23 cellular contexts compared by ENCODE assay signal in genomic region chr19:3614858-3615505, GRCh38. TPM values are rescaled to one million over a fixed set of nuclear protein-coding genes. Genes with fewer than 3 reads are reported as not detected.
A peak's percentile ranks its signal among the peaks of the same experiment; 100 is the strongest.
DNase-seq lines count a peak whose midpoint lies in the region; ATAC-seq, FAIRE-seq and TF ChIP-seq lines count a peak whose summit lies in the region.
"Had no signal": no experiment of that assay in that cellular context is flagged by ENCODE, and none has a peak within 500 bp of the region (broad histone marks: within the 10 kb centered on the region; RNA-seq: fewer than 3 reads in every experiment).

No MANE protein-coding gene starts in this region.

- no peak overlapping the region for H3K4me3 Mint-ChIP-seq in nephron progenitor cell
- H3K4me3 Mint-ChIP-seq in stimulated activated effector memory CD8-positive, alpha-beta T cell treated with anti-CD3 and anti-CD28 coated beads, Interleukin-12 subunit alpha, Interleukin-12 subunit beta, amount 100 ng/mL, for 72 hours = no peak overlapping the region
- H3K4me3 Mint-ChIP-seq: CD4-positive, CD25-positive, alpha-beta regulatory T cell; CD8-positive, alpha-beta memory T cell; GM23338 had no signal

- no peak overlapping the region for H2BK12ac ChIP-seq in H1 (ENCODE audit: low read depth, low read length)

- no peak overlapping the region for H4K91ac ChIP-seq in H1 (replicated peaks; ENCODE audit: insufficient read length, low read length)

- CTCF ChIA-PET in H1 (lab: Charles Lee; ENCODE audit: partially characterized antibody) = interaction anchor here (0.9 to 7.3 kb wide), 2 partner anchors 29 to 65 kb away, joined by 4 to 38 read pairs; partner anchors contain the start of gene GIPC3

- H3K79me2 ChIP-seq in H1 (ENCODE audit: control insufficient read depth in 1 of 2, insufficient read depth in 2 of 2, low read length in 2 of 2) = no peaks in the 10 kb centered on the region

- no peak overlapping the region for H3K14ac ChIP-seq in H1 (ENCODE audit: insufficient read length)

- H3K36me3 Mint-ChIP-seq in nephron progenitor cell (ENCODE audit: low read depth) = peaks cover 11% of the 10 kb centered on the region
- H3K36me3 Mint-ChIP-seq in stimulated activated effector memory CD8-positive, alpha-beta T cell treated with anti-CD3 and anti-CD28 coated beads, Interleukin-12 subunit alpha, Interleukin-12 subunit beta, amount 100 ng/mL, for 72 hours = peaks cover 28% of the 10 kb centered on the region

- no peaks in the 10 kb centered on the region for H3K27me3 Mint-ChIP-seq in nephron progenitor cell (ENCODE audit: low read depth, poor library complexity)
- H3K27me3 Mint-ChIP-seq: CD4-positive, CD25-positive, alpha-beta regulatory T cell; CD8-positive, alpha-beta memory T cell had no signal

- H3K4me1 ChIP-seq in RWPE2 (ENCODE audit: insufficient read depth, poor library complexity, severe bottlenecking) (no peaks in the 10 kb centered on the region), H1 (replicated peaks in 1 of 4; ENCODE audit: control insufficient read depth in 3 of 4, insufficient read depth in 4 of 4, low read length in 3 of 4) (peaks cover 0 to 3% (median under 1%) of the 10 kb centered on the region in 4 experiments; a peak in 3 of 7 replicates)
- H3K4me1 ChIP-seq: BE2C had no signal

- H4K8ac ChIP-seq in H1 (ENCODE audit: extremely low read depth, insufficient read depth, low read length) = peak overlapping the region; percentile 35; the same call in 1 of the 2 replicates

- H3K27ac ChIP-seq in RWPE2 (ENCODE audit: poor library complexity, severe bottlenecking) (no peak overlapping the region), H1 (ENCODE audit: low read depth, low read length) (no peak overlapping the region)

- TF ChIP-seq RAD21 in H1 (IDR thresholded peaks at IDR 0.05 in 1 of 2, conservative IDR thresholded peaks at IDR 0.05 in 1 of 2; ENCODE audit: low read depth in 2 of 2, low read length in 2 of 2) = no peak

- ATAC-seq in RWPE2 (ENCODE audit: low read depth) (no peak), GM18498 (IDR thresholded peaks at IDR 0.05; ENCODE audit: unreplicated experiment) (no peak), HG03139 (IDR thresholded peaks at IDR 0.05; ENCODE audit: unreplicated experiment) (no peak)
- no peak for ATAC-seq in stimulated activated effector memory CD8-positive, alpha-beta T cell treated with anti-CD3 and anti-CD28 coated beads, Interleukin-12 subunit alpha, Interleukin-12 subunit beta, amount 100 ng/mL, for 72 hours
- ATAC-seq: GM23338, HCT116 had no signal

- no peak overlapping the region for H2BK15ac ChIP-seq in H1 (ENCODE audit: low read length)

- no peak overlapping the region for H2AFZ ChIP-seq in H1 (ENCODE audit: low read length)
- H2AFZ ChIP-seq: GM23338 had no signal

- H3K4ac ChIP-seq in H1 (replicated peaks; ENCODE audit: insufficient read length, low read depth, low read length) = no peak overlapping the region

- H4K5ac ChIP-seq in H1 (ENCODE audit: insufficient read length, low read depth, low read length) = no peak overlapping the region

- H2AK5ac ChIP-seq in H1 (ENCODE audit: low read depth, low read length) = no peak overlapping the region

- H3K4me2 ChIP-seq in H1 (ENCODE audit: insufficient read depth in 1 of 2, low read depth in 2 of 2, low read length in 2 of 2) = no peak overlapping the region
- H3K4me2 ChIP-seq: GM23338 had no signal

- POLR2A ChIA-PET in H1 (lab: Charles Lee; ENCODE audit: partially characterized antibody) = interaction anchor here (1.4 kb wide), 1 partner anchor 11 kb away, joined by 3 read pairs; no protein-coding TSS in a partner anchor

- H3K9me3 ChIP-seq in RWPE2 (ENCODE audit: severe bottlenecking) = no peaks in the 10 kb centered on the region
- H3K9me3 ChIP-seq in H1 (ENCODE audit: insufficient read depth in 2 of 2, low read depth in 1 of 2, low read length in 1 of 2) = no peaks in the 10 kb centered on the region
- H3K9me3 ChIP-seq: BE2C had no signal

- H3K56ac ChIP-seq in H1 (replicated peaks; ENCODE audit: insufficient read length, low read depth, low read length) = no peak overlapping the region

- no peak overlapping the region for H2BK20ac ChIP-seq in H1 (ENCODE audit: low read length)

- no peak for TF ChIP-seq POLR2A in H1 (IDR thresholded peaks at IDR 0.05; ENCODE audit: control extremely low read depth in 1 of 2, low read depth in 2 of 2, low read length in 2 of 2)

- H3K9ac ChIP-seq in H1 (replicated peaks in 1 of 4; ENCODE audit: extremely low read depth in 1 of 4, low read depth in 3 of 4, low read length in 3 of 4) = no peak overlapping the region

- TF ChIP-seq CTCF in RWPE2 (IDR thresholded peaks at IDR 0.05; ENCODE audit: poor library complexity, severe bottlenecking) (no peak), H1 (IDR thresholded peaks at IDR 0.05; ENCODE audit: control extremely low read depth in 1 of 3, insufficient read depth in 1 of 3, low read depth in 1 of 3, low read length in 3 of 3) (no peak), nephron progenitor cell (IDR thresholded peaks at IDR 0.05) (no peak)

- H3K36me3 ChIP-seq in RWPE2 (ENCODE audit: low read depth) (peaks cover 8% of the 10 kb centered on the region), H1 (ENCODE audit: control insufficient read depth in 2 of 4, insufficient read depth in 4 of 4, low read length in 3 of 4) (peaks cover 0 to 21% (median 3%) of the 10 kb centered on the region in 4 experiments; a peak in 2 of 8 replicates)

- TF ChIP-seq EP300 in H1 (IDR thresholded peaks at IDR 0.05; ENCODE audit: borderline replicate concordance in 1 of 2, low read depth in 2 of 2, low read length in 2 of 2) = no peak

- no peak overlapping the region for H2BK120ac ChIP-seq in H1 (replicated peaks; ENCODE audit: low read depth, low read length)

- H3K23me2 ChIP-seq in H1 (ENCODE audit: low read depth, low read length) = no peaks in the 10 kb centered on the region

- peaks cover 8% of the 10 kb centered on the region for H3K4me1 Mint-ChIP-seq in nephron progenitor cell
- H3K4me1 Mint-ChIP-seq in stimulated activated effector memory CD8-positive, alpha-beta T cell treated with anti-CD3 and anti-CD28 coated beads, Interleukin-12 subunit alpha, Interleukin-12 subunit beta, amount 100 ng/mL, for 72 hours = no peaks in the 10 kb centered on the region
- H3K4me1 Mint-ChIP-seq: CD4-positive, CD25-positive, alpha-beta regulatory T cell had no signal

- peak; percentile 56 for DNase-seq in RWPE2 (ENCODE audit: low spot score)
- DNase-seq in H1 (ENCODE audit: low read depth in 1 of 2, low spot score in 2 of 2) = no peak
- DNase-seq in nephron progenitor cell = no peak
- no peak for DNase-seq in stimulated activated effector memory CD8-positive, alpha-beta T cell treated with anti-CD3 and anti-CD28 coated beads, Interleukin-12 subunit alpha, Interleukin-12 subunit beta, amount 100 ng/mL, for 72 hours (ENCODE audit: low spot score in 2 of 2)
- no peak for DNase-seq in cerebellar cortex (ENCODE audit: low spot score)
- DNase-seq in central memory CD4-positive, alpha-beta T cell = no peak
- DNase-seq: ACHN; BE2C; C1 segment of cervical spinal cord; CD4-positive, CD25-positive, alpha-beta regulatory T cell; CD8-positive, alpha-beta memory T cell; COR-L47; DMS 273 treated with DMSO at 0.1 percent for 48 hours; DMS53; H7 had no signal

- H4K20me1 ChIP-seq in H1 (replicated peaks in 1 of 2; ENCODE audit: control insufficient read depth in 1 of 2, insufficient read depth in 2 of 2, low read length in 2 of 2) = peaks cover 2 to 17% of the 10 kb centered on the region in 2 experiments

- no peak overlapping the region for H3K18ac ChIP-seq in H1 (ENCODE audit: extremely low read depth, low read length)

- no peaks in the 10 kb centered on the region; the same call in 1 of the 2 replicates for H3K79me1 ChIP-seq in H1 (ENCODE audit: low read depth, low read length)

- no peak overlapping the region for H2BK5ac ChIP-seq in H1 (ENCODE audit: low read depth, low read length)

- FAIRE-seq in H1 (lab: Jason Lieb, UNC) = no peak
- FAIRE-seq: A204.1, G401.6, GM12891, GM18507 had no signal

- WGBS in H1 (ENCODE audit: extremely low coverage in 1 of 2, insufficient coverage in 1 of 2, insufficient read length in 1 of 2, insufficient replicate concordance in 2 of 2, low coverage in 1 of 2, low lambda C conversion rate in 2 of 2, missing lambda C conversion rate in 1 of 2), 2 experiments = 90% methylated on average over 16 of the region's 18 CpGs; no CpG with 5 or more reads in 1 of the 2 experiments

- H3K9me3 Mint-ChIP-seq in nephron progenitor cell = no peaks in the 10 kb centered on the region
- H3K9me3 Mint-ChIP-seq in stimulated activated effector memory CD8-positive, alpha-beta T cell treated with anti-CD3 and anti-CD28 coated beads, Interleukin-12 subunit alpha, Interleukin-12 subunit beta, amount 100 ng/mL, for 72 hours = no peaks in the 10 kb centered on the region
- H3K9me3 Mint-ChIP-seq: CD4-positive, CD25-positive, alpha-beta regulatory T cell; CD8-positive, alpha-beta memory T cell; GM23338 had no signal

- H3K23ac ChIP-seq in H1 (ENCODE audit: insufficient read length) = no peak overlapping the region

- H3K4me3 ChIP-seq in RWPE2 (ENCODE audit: severe bottlenecking) = no peak overlapping the region
- H3K4me3 ChIP-seq in H1 (ENCODE audit: extremely low read depth in 1 of 4, insufficient read depth in 2 of 4, low read depth in 3 of 4, low read length in 4 of 4) = no peak overlapping the region
- H3K4me3 ChIP-seq: GM23338 had no signal

- H3K27ac Mint-ChIP-seq in nephron progenitor cell = peak overlapping the region; percentile 66
- peak overlapping the region; percentile 64 for H3K27ac Mint-ChIP-seq in stimulated activated effector memory CD8-positive, alpha-beta T cell treated with anti-CD3 and anti-CD28 coated beads, Interleukin-12 subunit alpha, Interleukin-12 subunit beta, amount 100 ng/mL, for 72 hours
- H3K27ac Mint-ChIP-seq: CD4-positive, CD25-positive, alpha-beta regulatory T cell; GM23338 had no signal

- no peaks in the 10 kb centered on the region for H3K27me3 ChIP-seq in RWPE2 (ENCODE audit: insufficient read depth, poor library complexity, severe bottlenecking)
- H3K27me3 ChIP-seq in H1 (replicated peaks in 1 of 4; ENCODE audit: control insufficient read depth in 3 of 4, extremely low read depth in 1 of 4, insufficient read depth in 3 of 4, low read length in 3 of 4) = no peaks in the 10 kb centered on the region
- H3K27me3 ChIP-seq: BE2C had no signal

RNA-seq across cellular contexts. Expression of gene TBXA2R, which starts 8.3 kb away (rescaled TPM):
- total RNA-seq in H1 (2021; fragmentation: NEBNext Ultra II Directional; extraction: Animal tissue kit (Norgen Biotek cat#: 25700)) = 0.50 and 0.75 TPM in 2 replicates
- polyA plus RNA-seq in H1 (2011; rRNA removed) = 0.39 and 0.80 TPM in 2 replicates
- polyA plus RNA-seq in H1 (2011; cell fraction: cytosol; rRNA removed) = 0.31 TPM
- 0.20 TPM for polyA plus RNA-seq in H1 (2011; cell fraction: nucleus; rRNA removed)
- 0.22 to 0.59 TPM (median 0.48 TPM) in 4 replicates for polyA plus RNA-seq in H1 (2012, experiment 1 of 2)
- polyA plus RNA-seq in H1 (2012, experiment 2 of 2) = 0.39 TPM
- polyA plus RNA-seq in H1 (2013, experiment 1 of 2) = 0.97 TPM
- 1.2 TPM for polyA plus RNA-seq in H1 (2013, experiment 2 of 2)
- 0.10 and 0.22 TPM in 2 replicates for polyA minus RNA-seq in H1 (2011; rRNA and poly(A)+ RNA removed)
- polyA minus RNA-seq in H1 (2011; cell fraction: cytosol; rRNA and poly(A)+ RNA removed) = not detected
- polyA minus RNA-seq in H1 (2011; cell fraction: nucleus; rRNA and poly(A)+ RNA removed) = 0.40 TPM

RNA-seq across cellular contexts. Expression of gene CACTIN, which starts 11.6 kb away (rescaled TPM):
- total RNA-seq in H1 (2021; fragmentation: NEBNext Ultra II Directional; extraction: Animal tissue kit (Norgen Biotek cat#: 25700)) = 29.9 and 36.2 TPM in 2 replicates
- polyA plus RNA-seq in H1 (2011; rRNA removed) = 25.8 and 44.1 TPM in 2 replicates
- polyA plus RNA-seq in H1 (2011; cell fraction: cytosol; rRNA removed) = 33.5 TPM
- 65.4 TPM for polyA plus RNA-seq in H1 (2011; cell fraction: nucleus; rRNA removed)
- 15.6 to 34.3 TPM (median 26.9 TPM) in 4 replicates for polyA plus RNA-seq in H1 (2012, experiment 1 of 2)
- 19.2 TPM for polyA plus RNA-seq in H1 (2012, experiment 2 of 2)
- polyA plus RNA-seq in H1 (2013, experiment 1 of 2) = 28.0 TPM
- 26.4 TPM for polyA plus RNA-seq in H1 (2013, experiment 2 of 2)
- 7.5 and 9.4 TPM in 2 replicates for polyA minus RNA-seq in H1 (2011; rRNA and poly(A)+ RNA removed)
- 17.5 TPM for polyA minus RNA-seq in H1 (2011; cell fraction: cytosol; rRNA and poly(A)+ RNA removed)
- polyA minus RNA-seq in H1 (2011; cell fraction: nucleus; rRNA and poly(A)+ RNA removed) = 16.0 TPM

RNA-seq across cellular contexts. Expression of gene GIPC3, which starts 29.7 kb away (rescaled TPM):
- total RNA-seq in H1 (2021; fragmentation: NEBNext Ultra II Directional; extraction: Animal tissue kit (Norgen Biotek cat#: 25700)) = 0.96 and 1.2 TPM in 2 replicates
- polyA plus RNA-seq in H1 (2011; rRNA removed) = 1.0 and 1.3 TPM in 2 replicates
- polyA plus RNA-seq in H1 (2011; cell fraction: cytosol; rRNA removed) = 0.70 TPM
- 2.2 TPM for polyA plus RNA-seq in H1 (2011; cell fraction: nucleus; rRNA removed)
- 0.86 to 1.2 TPM (median 0.93 TPM) in 4 replicates for polyA plus RNA-seq in H1 (2012, experiment 1 of 2)
- polyA plus RNA-seq in H1 (2012, experiment 2 of 2) = 0.75 TPM
- 2.5 TPM for polyA plus RNA-seq in H1 (2013, experiment 1 of 2)
- polyA plus RNA-seq in H1 (2013, experiment 2 of 2) = 2.3 TPM
- 0.82 and 1.3 TPM in 2 replicates for polyA minus RNA-seq in H1 (2011; rRNA and poly(A)+ RNA removed)
- 1.0 TPM for polyA minus RNA-seq in H1 (2011; cell fraction: cytosol; rRNA and poly(A)+ RNA removed)
- 0.80 TPM for polyA minus RNA-seq in H1 (2011; cell fraction: nucleus; rRNA and poly(A)+ RNA removed)

RNA-seq across cellular contexts. Expression of gene HMG20B, which starts 42.2 kb away (rescaled TPM):
- total RNA-seq in H1 (2021; fragmentation: NEBNext Ultra II Directional; extraction: Animal tissue kit (Norgen Biotek cat#: 25700)) = 74.2 and 76.1 TPM in 2 replicates
- polyA plus RNA-seq in H1 (2011; rRNA removed) = 42.9 and 63.9 TPM in 2 replicates
- 62.4 TPM for polyA plus RNA-seq in H1 (2011; cell fraction: cytosol; rRNA removed)
- polyA plus RNA-seq in H1 (2011; cell fraction: nucleus; rRNA removed) = 98.9 TPM
- 44.6 to 66.7 TPM (median 62.4 TPM) in 4 replicates for polyA plus RNA-seq in H1 (2012, experiment 1 of 2)
- polyA plus RNA-seq in H1 (2012, experiment 2 of 2) = 60.0 TPM
- polyA plus RNA-seq in H1 (2013, experiment 1 of 2) = 69.5 TPM
- 62.3 TPM for polyA plus RNA-seq in H1 (2013, experiment 2 of 2)
- polyA minus RNA-seq in H1 (2011; rRNA and poly(A)+ RNA removed) = 5.2 and 6.5 TPM in 2 replicates
- polyA minus RNA-seq in H1 (2011; cell fraction: cytosol; rRNA and poly(A)+ RNA removed) = 25.2 TPM
- polyA minus RNA-seq in H1 (2011; cell fraction: nucleus; rRNA and poly(A)+ RNA removed) = 26.3 TPM

RNA-seq across cellular contexts. Expression of gene MFSD12, which starts 57.6 kb away (rescaled TPM):
- total RNA-seq in H1 (2021; fragmentation: NEBNext Ultra II Directional; extraction: Animal tissue kit (Norgen Biotek cat#: 25700)) = 59.6 and 62.5 TPM in 2 replicates
- polyA plus RNA-seq in H1 (2011; rRNA removed) = 71.3 and 110 TPM in 2 replicates
- 71.6 TPM for polyA plus RNA-seq in H1 (2011; cell fraction: cytosol; rRNA removed)
- 146 TPM for polyA plus RNA-seq in H1 (2011; cell fraction: nucleus; rRNA removed)
- 48.8 to 71.1 TPM (median 62.8 TPM) in 4 replicates for polyA plus RNA-seq in H1 (2012, experiment 1 of 2)
- 48.1 TPM for polyA plus RNA-seq in H1 (2012, experiment 2 of 2)
- polyA plus RNA-seq in H1 (2013, experiment 1 of 2) = 64.5 TPM
- polyA plus RNA-seq in H1 (2013, experiment 2 of 2) = 71.3 TPM
- 30.6 and 31.0 TPM in 2 replicates for polyA minus RNA-seq in H1 (2011; rRNA and poly(A)+ RNA removed)
- 48.5 TPM for polyA minus RNA-seq in H1 (2011; cell fraction: cytosol; rRNA and poly(A)+ RNA removed)
- 41.9 TPM for polyA minus RNA-seq in H1 (2011; cell fraction: nucleus; rRNA and poly(A)+ RNA removed)
